Comparison of ENCODE assay signal across 11 cellular contexts in genomic region chr9:110189001-110189400, GRCh38. TPM values are rescaled to one million over a fixed set of nuclear protein-coding genes. Genes with fewer than 3 reads are reported as not detected.
DNase-seq lines count a peak whose midpoint lies in the region; ATAC-seq and TF ChIP-seq lines count a peak whose summit lies in the region.
"Had no signal": no experiment of that assay in that cellular context is flagged by ENCODE, and none has a peak within 500 bp of the region (broad histone marks: within the 10 kb centered on the region; RNA-seq: fewer than 3 reads in every experiment).

No MANE protein-coding gene starts in this region.

- H3K36me3 ChIP-seq in esophagus muscularis mucosa: no peaks in the 10 kb centered on the region
- H3K36me3 ChIP-seq in muscle layer of duodenum (ENCODE audit: control insufficient read depth in 1 of 2, insufficient read depth in 2 of 2, low read length in 2 of 2): no peaks in the 10 kb centered on the region
- no peaks in the 10 kb centered on the region for H3K36me3 ChIP-seq in A673 (ENCODE audit: insufficient read depth, low read length, poor library complexity, severe bottlenecking)

- peaks cover 3% of the 10 kb centered on the region for H3K36me3 Mint-ChIP-seq in T-helper 17 cell (ENCODE audit: low read depth)
- no peaks in the 10 kb centered on the region for H3K36me3 Mint-ChIP-seq in chondrocyte (ENCODE audit: low read depth)
- H3K36me3 Mint-ChIP-seq: CD4-positive, alpha-beta memory T cell; T-cell had no signal

- peaks cover 21% of the 10 kb centered on the region for H3K27me3 Mint-ChIP-seq in T-helper 17 cell
- H3K27me3 Mint-ChIP-seq in chondrocyte (ENCODE audit: low read depth): no peaks in the 10 kb centered on the region

- CTCF ChIA-PET in A673 (lab: Charles Lee): interaction anchor here (0.6 kb wide), 1 partner anchor 1421 kb away, joined by 4 read pairs; no protein-coding TSS in a partner anchor

- no peaks in the 10 kb centered on the region for H3K4me1 Mint-ChIP-seq in T-helper 17 cell
- H3K4me1 Mint-ChIP-seq in chondrocyte (ENCODE audit: low read depth): peaks cover 9% of the 10 kb centered on the region
- H3K4me1 Mint-ChIP-seq: CD4-positive, alpha-beta memory T cell had no signal

- H3K27ac ChIP-seq in esophagus muscularis mucosa (replicated peaks in 1 of 4) (peak overlapping the region; percentile 59 to 69 (median 61)), muscle layer of duodenum (ENCODE audit: low read length) (peak overlapping the region; percentile 71), A673 (ENCODE audit: low read depth, low read length, poor library complexity, severe bottlenecking) (no peak overlapping the region)

- peak; percentile 69 for ATAC-seq in Right ventricle myocardium inferior
- no peak for ATAC-seq in T-helper 17 cell
- ATAC-seq in HG02678 (IDR thresholded peaks at IDR 0.05; ENCODE audit: unreplicated experiment): no peak
- ATAC-seq: T-cell had no signal

- intact Hi-C loops in Right ventricle myocardium inferior (cut with DNase I): loop anchor here (5.0 kb wide), 1 partner anchor 433 kb away; no protein-coding TSS in a partner anchor
- intact Hi-C loops in cardiac septum (cut with DNase I): loop anchor here (10.0 kb wide), 1 partner anchor 436 kb away; no protein-coding TSS in a partner anchor
- intact Hi-C loops in esophagus muscularis mucosa (cut with DNase I): no loop called here
- intact Hi-C loops in A673 (cut with micrococcal nuclease; ENCODE audit: unreplicated experiment): no loop called here

- H3K9me3 ChIP-seq in esophagus muscularis mucosa (no peaks in the 10 kb centered on the region), muscle layer of duodenum (ENCODE audit: control insufficient read depth in 1 of 2, low read length in 2 of 2) (no peaks in the 10 kb centered on the region), T-helper 17 cell (ENCODE audit: control insufficient read depth, low read length, poor library complexity, severe bottlenecking) (no peaks in the 10 kb centered on the region), A673 (ENCODE audit: low read depth, low read length, poor library complexity, severe bottlenecking) (no peaks in the 10 kb centered on the region)

- TF ChIP-seq EP300 in esophagus muscularis mucosa (IDR thresholded peaks at IDR 0.05): peak; percentile 12

- H3K9me3 Mint-ChIP-seq in chondrocyte (ENCODE audit: low read depth): no peaks in the 10 kb centered on the region
- H3K9me3 Mint-ChIP-seq: CD4-positive, alpha-beta memory T cell; T-cell had no signal

- TF ChIP-seq CTCF in esophagus muscularis mucosa (IDR thresholded peaks at IDR 0.05) (no peak), A673 (conservative IDR thresholded peaks at IDR 0.05; ENCODE audit: low read depth, low read length) (no peak), chondrocyte (IDR thresholded peaks at IDR 0.05) (no peak)

- WGBS in esophagus muscularis mucosa: 45% methylated on average over 4 of the region's 4 CpGs

- H3K4me1 ChIP-seq in esophagus muscularis mucosa: peaks cover 4 to 50% (median 30%) of the 10 kb centered on the region in 4 donors
- H3K4me1 ChIP-seq in muscle layer of duodenum (ENCODE audit: control insufficient read depth in 1 of 2, insufficient read depth in 2 of 2, low read length in 2 of 2): peaks cover 4 to 13% of the 10 kb centered on the region in 2 donors
- H3K4me1 ChIP-seq in A673 (ENCODE audit: insufficient read depth, low read length, poor library complexity, severe bottlenecking): no peaks in the 10 kb centered on the region

- DNase-seq in Right ventricle myocardium inferior (ENCODE audit: missing footprints): no peak
- DNase-seq in cardiac septum (ENCODE audit: low spot score): no peak
- no peak for DNase-seq in esophagus muscularis mucosa (ENCODE audit: extremely low spot score)
- DNase-seq in T-helper 17 cell: no peak
- DNase-seq in A673 (ENCODE audit: low spot score): no peak
- no peak for DNase-seq in chondrocyte (ENCODE audit: low spot score)
- DNase-seq: CD4-positive, alpha-beta memory T cell; MM.1S had no signal

- BruUV-seq in A673 (replicated peaks; lab: Mats Ljungman, UMichigan): no TSS peak

- POLR2A ChIA-PET in A673 (lab: Charles Lee; ENCODE audit: low non-redundant PET): no interaction called here

- no peak for TF ChIP-seq POLR2A in esophagus muscularis mucosa (IDR thresholded peaks at IDR 0.05; ENCODE audit: low read depth)

- no peak overlapping the region for H3K4me3 Mint-ChIP-seq in T-helper 17 cell
- no peak overlapping the region for H3K4me3 Mint-ChIP-seq in chondrocyte (ENCODE audit: unreplicated experiment)
- H3K4me3 Mint-ChIP-seq: CD4-positive, alpha-beta memory T cell; T-cell had no signal

- H3K27ac Mint-ChIP-seq in T-helper 17 cell (no peak overlapping the region), chondrocyte (ENCODE audit: unreplicated experiment) (no peak overlapping the region)
- H3K27ac Mint-ChIP-seq: CD4-positive, alpha-beta memory T cell; T-cell had no signal

- H3K4me3 ChIP-seq in esophagus muscularis mucosa: no peak overlapping the region
- no peak overlapping the region for H3K4me3 ChIP-seq in muscle layer of duodenum (ENCODE audit: low read depth in 1 of 2, low read length in 2 of 2)
- no peak overlapping the region for H3K4me3 ChIP-seq in A673 (ENCODE audit: low read depth, low read length, poor library complexity, severe bottlenecking)

- no peaks in the 10 kb centered on the region for H3K27me3 ChIP-seq in esophagus muscularis mucosa
- H3K27me3 ChIP-seq in muscle layer of duodenum (ENCODE audit: low read depth, low read length): no peaks in the 10 kb centered on the region
- H3K27me3 ChIP-seq in A673 (replicated peaks; ENCODE audit: insufficient read depth, low read depth, low read length, poor library complexity): no peaks in the 10 kb centered on the region

RNA-seq across cellular contexts. Expression of gene C9orf152, which starts 19.0 kb away (rescaled TPM):
- total RNA-seq in Right ventricle myocardium inferior (not detected), cardiac septum (not detected), esophagus muscularis mucosa (not detected), T-helper 17 cell (not detected), A673 (2021) (not detected in 2 replicates), chondrocyte (not detected in 3 replicates)
- total RNA-seq: CD4-positive, alpha-beta memory T cell had no signal

Comparison
In these comparisons a context has a peak if more than half of its experiments do, and no peak if none do; other contexts are left out.
1. intact Hi-C loops: an anchor here in Right ventricle myocardium inferior (5.0 kb wide) and cardiac septum (10.0 kb wide); none called in esophagus muscularis mucosa and A673.